Comparison of ENCODE assay signal across 8 cellular contexts in genomic region chr6:24517659-24518538, GRCh38.
A peak's percentile ranks its signal among the peaks of the same experiment; 100 is the strongest.
DNase-seq lines count a peak whose midpoint lies in the region; ATAC-seq lines count a peak whose summit lies in the region.

No MANE protein-coding gene starts in this region.

- ATAC-seq in GM18511 (IDR thresholded peaks at IDR 0.05; ENCODE audit: unreplicated experiment): peak; percentile 81
- peak; percentile 74 for ATAC-seq in GM21360 (IDR thresholded peaks at IDR 0.05; ENCODE audit: unreplicated experiment)
- peak; percentile 60 for ATAC-seq in HG03159 (IDR thresholded peaks at IDR 0.05; ENCODE audit: unreplicated experiment)

- DNase-seq in germinal center (ENCODE audit: low spot score) (peak; percentile 37), RPMI8226 (no peak), kidney glomerular epithelial cell (lab: John Stamatoyannopoulos, UW) (no peak), DMS79 treated with DMSO at 0.1 percent for 48 hours (lab: John Stamatoyannopoulos, UW) (no peak), DMS 273 (lab: John Stamatoyannopoulos, UW; ENCODE audit: unreplicated experiment) (no peak)
